ENCODE assay signal across 1 cellular context in genomic region chr10:77699080-77699645, GRCh38.
TF ChIP-seq lines count a peak whose summit lies in the region.

No MANE protein-coding gene starts in this region.

TF ChIP-seq in GM12878, 131 proteins besides CTCF, POLR2A, EP300 and RAD21 (continued from another document):
- TF ChIP-seq, protein P1, sequence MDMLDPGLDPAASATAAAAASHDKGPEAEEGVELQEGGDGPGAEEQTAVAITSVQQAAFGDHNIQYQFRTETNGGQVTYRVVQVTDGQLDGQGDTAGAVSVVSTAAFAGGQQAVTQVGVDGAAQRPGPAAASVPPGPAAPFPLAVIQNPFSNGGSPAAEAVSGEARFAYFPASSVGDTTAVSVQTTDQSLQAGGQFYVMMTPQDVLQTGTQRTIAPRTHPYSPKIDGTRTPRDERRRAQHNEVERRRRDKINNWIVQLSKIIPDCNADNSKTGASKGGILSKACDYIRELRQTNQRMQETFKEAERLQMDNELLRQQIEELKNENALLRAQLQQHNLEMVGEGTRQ (IDR thresholded peaks at IDR 0.05; ENCODE audit: borderline replicate concordance, low read depth, low read length): no peak
- no peak for TF ChIP-seq REST (IDR thresholded peaks at IDR 0.05; ENCODE audit: low read depth, low read length)
- no peak for TF ChIP-seq ZZZ3 (IDR thresholded peaks at IDR 0.05; ENCODE audit: control insufficient read depth, insufficient read length, low read depth)
- TF ChIP-seq SMARCA5 (IDR thresholded peaks at IDR 0.05): no peak
